8 cellular contexts compared by ENCODE assay signal in the genomic region with DNA sequence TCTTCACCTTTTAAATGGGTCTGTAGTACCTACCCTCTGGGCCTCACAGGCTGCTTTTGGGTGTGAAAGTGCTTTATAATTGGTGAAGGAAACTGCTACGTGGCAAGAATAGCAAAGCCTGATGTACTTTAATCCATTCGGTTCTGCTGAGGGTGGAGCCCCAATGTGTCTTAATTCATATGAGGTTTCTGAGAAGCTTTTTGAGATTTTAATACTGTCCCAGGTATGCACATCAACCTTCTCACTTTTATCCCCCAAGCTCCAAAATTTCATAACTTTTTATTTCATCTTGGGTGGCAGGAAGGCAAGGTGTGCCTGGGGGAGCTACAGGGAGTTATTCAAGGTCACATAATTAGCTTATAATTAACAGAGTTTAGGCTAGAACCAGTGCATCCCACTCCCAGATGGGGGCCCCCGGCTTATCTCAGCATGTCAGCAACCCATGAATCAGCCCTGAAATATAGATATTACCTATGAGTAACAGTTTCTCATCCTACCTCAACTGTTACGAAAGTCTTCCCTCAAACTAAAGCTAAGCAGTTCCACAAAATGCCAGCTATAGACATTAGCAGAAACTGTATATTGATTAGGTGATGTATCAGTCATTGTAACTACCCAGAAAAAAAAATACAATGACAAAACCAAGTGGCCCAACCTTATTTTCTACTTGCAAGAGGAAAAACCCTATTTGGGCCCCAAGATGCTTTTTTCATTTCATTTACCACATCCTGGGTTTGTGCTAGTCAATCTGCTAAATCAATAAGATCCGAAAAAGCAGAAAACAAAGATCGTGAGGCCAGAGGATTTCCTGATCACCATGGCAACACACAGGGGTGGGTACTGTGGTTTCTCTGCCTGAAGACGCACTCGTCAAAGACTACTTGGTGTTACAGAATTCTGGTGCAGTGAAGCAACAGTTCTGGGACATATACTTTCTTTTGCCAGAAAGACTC. TPM values are rescaled to one million over a fixed set of nuclear protein-coding genes. Genes with fewer than 3 reads are reported as not detected.
DNase-seq lines count a peak whose midpoint lies in the region; ATAC-seq and TF ChIP-seq lines count a peak whose summit lies in the region.

No MANE protein-coding gene starts in this region.

- no peaks in the 10 kb centered on the region for H3K9me3 ChIP-seq in left lung

- H3K4me1 Mint-ChIP-seq in activated naive CD4-positive, alpha-beta T cell treated with anti-CD3 and anti-CD28 coated beads, Interleukin-2, amount 10 ng/mL, durations not matched to agents 7 days and 5 days: peaks cover 100% of the 10 kb centered on the region

- intact Hi-C loops in left lung (cut with DNase I): no loop called here

- H3K27ac ChIP-seq in left lung: peak overlapping the region; percentile 64 to 88

- ATAC-seq in GM18858 (IDR thresholded peaks at IDR 0.05; ENCODE audit: unreplicated experiment) (peak; percentile 79), HG02970 (IDR thresholded peaks at IDR 0.05; ENCODE audit: low FRiP score, unreplicated experiment) (peak; percentile 70), left lung (peak; percentile 21)

- H3K9me3 Mint-ChIP-seq in activated naive CD4-positive, alpha-beta T cell treated with anti-CD3 and anti-CD28 coated beads, Interleukin-2, amount 10 ng/mL, durations not matched to agents 7 days and 5 days: no peaks in the 10 kb centered on the region

- peaks cover 61 to 95% of the 10 kb centered on the region in 2 donors for H3K4me1 ChIP-seq in left lung

- peak; percentile 82 for DNase-seq in SIG-M5 treated with dmso at 0.1 percent for 504 hours (lab: John Stamatoyannopoulos, UW; ENCODE audit: unreplicated experiment)
- DNase-seq in activated naive CD4-positive, alpha-beta T cell treated with anti-CD3 and anti-CD28 coated beads, Interleukin-2, amount 10 ng/mL, durations not matched to agents 7 days and 5 days: peak; percentile 95
- DNase-seq in left lung: peak in 1 of 2 donors; percentile 60
- peak; percentile 75 to 82 for DNase-seq in stimulated activated CD8-positive, alpha-beta memory T cell treated with anti-CD3 and anti-CD28 coated beads, Interleukin-7, amount 100 ng/mL, for 4 hours (ENCODE audit: low read depth in 2 of 2)
- DNase-seq in midbrain (lab: John Stamatoyannopoulos, UW): no peak
- no peak for DNase-seq in NCI-H2171 treated with DMSO at 0.1 percent for 48 hours (lab: John Stamatoyannopoulos, UW)

- H3K27ac Mint-ChIP-seq in activated naive CD4-positive, alpha-beta T cell treated with anti-CD3 and anti-CD28 coated beads, Interleukin-2, amount 10 ng/mL, durations not matched to agents 7 days and 5 days: peak overlapping the region; percentile 99

- CTCF ChIA-PET in activated naive CD4-positive, alpha-beta T cell treated with anti-CD3 and anti-CD28 coated beads, Interleukin-2, amount 10 ng/mL, durations not matched to agents 7 days and 5 days (lab: Charles Lee): interaction anchor here (0.9 to 9.6 kb wide), 11 partner anchors 9 to 228 kb away, joined by 3 to 95 read pairs (median 7); a partner anchor contains a TSS

- peaks cover 74% of the 10 kb centered on the region for H3K36me3 Mint-ChIP-seq in activated naive CD4-positive, alpha-beta T cell treated with anti-CD3 and anti-CD28 coated beads, Interleukin-2, amount 10 ng/mL, durations not matched to agents 7 days and 5 days

- TF ChIP-seq CTCF in left lung (IDR thresholded peaks at IDR 0.05): no peak

- peaks cover 0 to 7% of the 10 kb centered on the region in 2 donors for H3K36me3 ChIP-seq in left lung

- H3K27me3 Mint-ChIP-seq in activated naive CD4-positive, alpha-beta T cell treated with anti-CD3 and anti-CD28 coated beads, Interleukin-2, amount 10 ng/mL, durations not matched to agents 7 days and 5 days: no peaks in the 10 kb centered on the region

- no peaks in the 10 kb centered on the region for H3K27me3 ChIP-seq in left lung

- H3K4me3 Mint-ChIP-seq in activated naive CD4-positive, alpha-beta T cell treated with anti-CD3 and anti-CD28 coated beads, Interleukin-2, amount 10 ng/mL, durations not matched to agents 7 days and 5 days: peak overlapping the region; percentile 57

- no peak overlapping the region for H3K4me3 ChIP-seq in left lung

RNA-seq across cellular contexts. Expression of a gene that starts 26.7 kb away (rescaled TPM):
- 100 to 1,000 TPM; 479 to 693 TPM for total RNA-seq in left lung

Comparison
In these comparisons a context has a peak if more than half of its experiments do, and no peak if none do; other contexts are left out.
1. ATAC-seq: peak in every context shown above with its lines; median percentile 79 in GM18858; 70 in HG02970; 21 in left lung.
2. DNase-seq: peak in SIG-M5 treated with dmso at 0.1 percent for 504 hours (single experiment), activated naive CD4-positive, alpha-beta T cell treated with anti-CD3 and anti-CD28 coated beads, Interleukin-2, amount 10 ng/mL, durations not matched to agents 7 days and 5 days (single experiment) and stimulated activated CD8-positive, alpha-beta memory T cell treated with anti-CD3 and anti-CD28 coated beads, Interleukin-7, amount 100 ng/mL, for 4 hours (2 of 2); none in midbrain (single experiment) and NCI-H2171 treated with DMSO at 0.1 percent for 48 hours (single experiment).